1 cellular context compared by ENCODE assay signal in genomic region chr9:128322342-128323191, GRCh38.
TF ChIP-seq lines count a peak whose summit lies in the region.

Gene COQ4 (plus strand): TSS chr9:128322839. CDS start chr9:128322859, 20 bp downstream.
Gene TRUB2 (minus strand): TSS chr9:128322447. CDS start chr9:128322408, 39 bp downstream.

TF ChIP-seq in HEK293, 187 proteins besides CTCF, POLR2A, EP300 and RAD21 (continued from another document and continues in another):
- TF ChIP-seq ZNF76 (tag by site-specific recombination; IDR thresholded peaks at IDR 0.05; ENCODE audit: borderline replicate concordance, low read depth) (peak; percentile 77; the same call in 1 of the 2 replicates), ZBTB17 (tag by site-specific recombination; IDR thresholded peaks at IDR 0.05) (peak; percentile 95), ZNF580 (tag by site-specific recombination; IDR thresholded peaks at IDR 0.05) (peak; percentile 73; the same call in 1 of the 2 replicates), TSHZ1 (tag by site-specific recombination; IDR thresholded peaks at IDR 0.05; ENCODE audit: borderline replicate concordance) (0 out of 2 replicates have a peak, but pooled peaks have one; percentile 6), KLF16 (tag by site-specific recombination; IDR thresholded peaks at IDR 0.05) (peak; percentile 95), ZBTB8A (tag by site-specific recombination; IDR thresholded peaks at IDR 0.05) (peak; percentile 93), ZNF341 (tag by site-specific recombination; IDR thresholded peaks at IDR 0.05; ENCODE audit: low read depth) (peak; percentile 41; the same call in 1 of the 2 replicates), KLF8 (tag by site-specific recombination; IDR thresholded peaks at IDR 0.05) (peak; percentile 91), ZNF394 (tag by site-specific recombination; IDR thresholded peaks at IDR 0.05; ENCODE audit: borderline replicate concordance) (peak; percentile 75; the same call in 1 of the 2 replicates), ZNF501 (tag by site-specific recombination; IDR thresholded peaks at IDR 0.05) (peak; percentile 98), ZSCAN23 (tag by site-specific recombination; IDR thresholded peaks at IDR 0.05) (peak; percentile 73; the same call in 1 of the 2 replicates), ZNF2 (tag by site-specific recombination; IDR thresholded peaks at IDR 0.05) (peak; percentile 98), ZBTB44 (tag by site-specific recombination; IDR thresholded peaks at IDR 0.05) (no peak), HOXC10 (CRISPR knock-in tag; IDR thresholded peaks at IDR 0.05) (0 out of 2 replicates have a peak, but pooled peaks have one; percentile 62), PRDM1 (tag by site-specific recombination; IDR thresholded peaks at IDR 0.05) (peak; percentile 31; the same call in 1 of the 2 replicates), ZBTB48 (tag by site-specific recombination; IDR thresholded peaks at IDR 0.05) (0 out of 2 replicates have a peak, but pooled peaks have one; percentile 26), ZNF660 (tag by site-specific recombination; IDR thresholded peaks at IDR 0.05) (peak; percentile 91), GLIS1 (tag by site-specific recombination; IDR thresholded peaks at IDR 0.05) (no peak), RBAK (tag by site-specific recombination; IDR thresholded peaks at IDR 0.05) (no peak), ZNF266 (tag by site-specific recombination; IDR thresholded peaks at IDR 0.05; ENCODE audit: low read depth) (no peak), YY1 (tag by site-specific recombination; IDR thresholded peaks at IDR 0.05) (peak; percentile 96), ZIC2 (tag by site-specific recombination; IDR thresholded peaks at IDR 0.05) (no peak; the same call in 1 of the 2 replicates), ZNF558 (tag by site-specific recombination; IDR thresholded peaks at IDR 0.05) (peak; percentile 55; the same call in 1 of the 2 replicates), ZNF274 (IDR thresholded peaks at IDR 0.05; ENCODE audit: low read length) (no peak), ZNF274 (tag by site-specific recombination; IDR thresholded peaks at IDR 0.05; ENCODE audit: borderline replicate concordance) (no peak), ZXDB (tag by site-specific recombination; IDR thresholded peaks at IDR 0.05) (peak; percentile 100), ZNF184 (tag by site-specific recombination; IDR thresholded peaks at IDR 0.05) (no peak), ZBTB10 (tag by site-specific recombination; IDR thresholded peaks at IDR 0.05) (peak; percentile 66; the same call in 1 of the 2 replicates), EGR2 (tag by site-specific recombination; IDR thresholded peaks at IDR 0.05; ENCODE audit: low read depth) (peak; percentile 22; the same call in 1 of the 2 replicates)
- TF ChIP-seq, protein P1, sequence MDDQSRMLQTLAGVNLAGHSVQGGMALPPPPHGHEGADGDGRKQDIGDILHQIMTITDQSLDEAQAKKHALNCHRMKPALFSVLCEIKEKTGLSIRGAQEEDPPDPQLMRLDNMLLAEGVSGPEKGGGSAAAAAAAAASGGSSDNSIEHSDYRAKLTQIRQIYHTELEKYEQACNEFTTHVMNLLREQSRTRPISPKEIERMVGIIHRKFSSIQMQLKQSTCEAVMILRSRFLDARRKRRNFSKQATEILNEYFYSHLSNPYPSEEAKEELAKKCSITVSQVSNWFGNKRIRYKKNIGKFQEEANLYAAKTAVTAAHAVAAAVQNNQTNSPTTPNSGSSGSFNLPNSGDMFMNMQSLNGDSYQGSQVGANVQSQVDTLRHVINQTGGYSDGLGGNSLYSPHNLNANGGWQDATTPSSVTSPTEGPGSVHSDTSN (CRISPR knock-in tag; IDR thresholded peaks at IDR 0.05): peak; percentile 71
- TF ChIP-seq, protein P2, sequence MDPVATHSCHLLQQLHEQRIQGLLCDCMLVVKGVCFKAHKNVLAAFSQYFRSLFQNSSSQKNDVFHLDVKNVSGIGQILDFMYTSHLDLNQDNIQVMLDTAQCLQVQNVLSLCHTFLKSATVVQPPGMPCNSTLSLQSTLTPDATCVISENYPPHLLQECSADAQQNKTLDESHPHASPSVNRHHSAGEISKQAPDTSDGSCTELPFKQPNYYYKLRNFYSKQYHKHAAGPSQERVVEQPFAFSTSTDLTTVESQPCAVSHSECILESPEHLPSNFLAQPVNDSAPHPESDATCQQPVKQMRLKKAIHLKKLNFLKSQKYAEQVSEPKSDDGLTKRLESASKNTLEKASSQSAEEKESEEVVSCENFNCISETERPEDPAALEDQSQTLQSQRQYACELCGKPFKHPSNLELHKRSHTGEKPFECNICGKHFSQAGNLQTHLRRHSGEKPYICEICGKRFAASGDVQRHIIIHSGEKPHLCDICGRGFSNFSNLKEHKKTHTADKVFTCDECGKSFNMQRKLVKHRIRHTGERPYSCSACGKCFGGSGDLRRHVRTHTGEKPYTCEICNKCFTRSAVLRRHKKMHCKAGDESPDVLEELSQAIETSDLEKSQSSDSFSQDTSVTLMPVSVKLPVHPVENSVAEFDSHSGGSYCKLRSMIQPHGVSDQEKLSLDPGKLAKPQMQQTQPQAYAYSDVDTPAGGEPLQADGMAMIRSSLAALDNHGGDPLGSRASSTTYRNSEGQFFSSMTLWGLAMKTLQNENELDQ (tag by site-specific recombination; IDR thresholded peaks at IDR 0.05; ENCODE audit: low read depth): no peak
- TF ChIP-seq, protein P3, sequence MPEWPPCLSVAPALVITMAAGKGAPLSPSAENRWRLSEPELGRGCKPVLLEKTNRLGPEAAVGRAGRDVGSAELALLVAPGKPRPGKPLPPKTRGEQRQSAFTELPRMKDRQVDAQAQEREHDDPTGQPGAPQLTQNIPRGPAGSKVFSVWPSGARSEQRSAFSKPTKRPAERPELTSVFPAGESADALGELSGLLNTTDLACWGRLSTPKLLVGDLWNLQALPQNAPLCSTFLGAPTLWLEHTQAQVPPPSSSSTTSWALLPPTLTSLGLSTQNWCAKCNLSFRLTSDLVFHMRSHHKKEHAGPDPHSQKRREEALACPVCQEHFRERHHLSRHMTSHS (tag by site-specific recombination; IDR thresholded peaks at IDR 0.05): no peak
- TF ChIP-seq, protein P4, sequence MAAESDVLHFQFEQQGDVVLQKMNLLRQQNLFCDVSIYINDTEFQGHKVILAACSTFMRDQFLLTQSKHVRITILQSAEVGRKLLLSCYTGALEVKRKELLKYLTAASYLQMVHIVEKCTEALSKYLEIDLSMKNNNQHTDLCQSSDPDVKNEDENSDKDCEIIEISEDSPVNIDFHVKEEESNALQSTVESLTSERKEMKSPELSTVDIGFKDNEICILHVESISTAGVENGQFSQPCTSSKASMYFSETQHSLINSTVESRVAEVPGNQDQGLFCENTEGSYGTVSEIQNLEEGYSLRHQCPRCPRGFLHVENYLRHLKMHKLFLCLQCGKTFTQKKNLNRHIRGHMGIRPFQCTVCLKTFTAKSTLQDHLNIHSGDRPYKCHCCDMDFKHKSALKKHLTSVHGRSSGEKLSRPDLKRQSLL (tag by site-specific recombination; IDR thresholded peaks at IDR 0.05): peak; percentile 39; the same call in 1 of the 2 replicates
- TF ChIP-seq, protein P5, sequence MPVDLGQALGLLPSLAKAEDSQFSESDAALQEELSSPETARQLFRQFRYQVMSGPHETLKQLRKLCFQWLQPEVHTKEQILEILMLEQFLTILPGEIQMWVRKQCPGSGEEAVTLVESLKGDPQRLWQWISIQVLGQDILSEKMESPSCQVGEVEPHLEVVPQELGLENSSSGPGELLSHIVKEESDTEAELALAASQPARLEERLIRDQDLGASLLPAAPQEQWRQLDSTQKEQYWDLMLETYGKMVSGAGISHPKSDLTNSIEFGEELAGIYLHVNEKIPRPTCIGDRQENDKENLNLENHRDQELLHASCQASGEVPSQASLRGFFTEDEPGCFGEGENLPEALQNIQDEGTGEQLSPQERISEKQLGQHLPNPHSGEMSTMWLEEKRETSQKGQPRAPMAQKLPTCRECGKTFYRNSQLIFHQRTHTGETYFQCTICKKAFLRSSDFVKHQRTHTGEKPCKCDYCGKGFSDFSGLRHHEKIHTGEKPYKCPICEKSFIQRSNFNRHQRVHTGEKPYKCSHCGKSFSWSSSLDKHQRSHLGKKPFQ (tag by site-specific recombination; IDR thresholded peaks at IDR 0.05): peak; percentile 25; the same call in 1 of the 2 replicates
- TF ChIP-seq, protein P6, sequence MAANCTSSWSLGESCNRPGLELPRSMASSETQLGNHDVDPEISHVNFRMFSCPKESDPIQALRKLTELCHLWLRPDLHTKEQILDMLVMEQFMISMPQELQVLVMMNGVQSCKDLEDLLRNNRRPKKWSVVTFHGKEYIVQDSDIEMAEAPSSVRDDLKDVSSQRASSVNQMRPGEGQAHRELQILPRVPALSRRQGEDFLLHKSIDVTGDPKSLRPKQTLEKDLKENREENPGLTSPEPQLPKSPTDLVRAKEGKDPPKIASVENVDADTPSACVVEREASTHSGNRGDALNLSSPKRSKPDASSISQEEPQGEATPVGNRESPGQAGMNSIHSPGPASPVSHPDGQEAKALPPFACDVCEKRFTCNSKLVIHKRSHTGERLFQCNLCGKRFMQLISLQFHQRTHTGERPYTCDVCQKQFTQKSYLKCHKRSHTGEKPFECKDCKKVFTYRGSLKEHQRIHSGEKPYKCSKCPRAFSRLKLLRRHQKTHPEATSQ (tag by site-specific recombination; IDR thresholded peaks at IDR 0.05): no peak
- TF ChIP-seq, protein P7, sequence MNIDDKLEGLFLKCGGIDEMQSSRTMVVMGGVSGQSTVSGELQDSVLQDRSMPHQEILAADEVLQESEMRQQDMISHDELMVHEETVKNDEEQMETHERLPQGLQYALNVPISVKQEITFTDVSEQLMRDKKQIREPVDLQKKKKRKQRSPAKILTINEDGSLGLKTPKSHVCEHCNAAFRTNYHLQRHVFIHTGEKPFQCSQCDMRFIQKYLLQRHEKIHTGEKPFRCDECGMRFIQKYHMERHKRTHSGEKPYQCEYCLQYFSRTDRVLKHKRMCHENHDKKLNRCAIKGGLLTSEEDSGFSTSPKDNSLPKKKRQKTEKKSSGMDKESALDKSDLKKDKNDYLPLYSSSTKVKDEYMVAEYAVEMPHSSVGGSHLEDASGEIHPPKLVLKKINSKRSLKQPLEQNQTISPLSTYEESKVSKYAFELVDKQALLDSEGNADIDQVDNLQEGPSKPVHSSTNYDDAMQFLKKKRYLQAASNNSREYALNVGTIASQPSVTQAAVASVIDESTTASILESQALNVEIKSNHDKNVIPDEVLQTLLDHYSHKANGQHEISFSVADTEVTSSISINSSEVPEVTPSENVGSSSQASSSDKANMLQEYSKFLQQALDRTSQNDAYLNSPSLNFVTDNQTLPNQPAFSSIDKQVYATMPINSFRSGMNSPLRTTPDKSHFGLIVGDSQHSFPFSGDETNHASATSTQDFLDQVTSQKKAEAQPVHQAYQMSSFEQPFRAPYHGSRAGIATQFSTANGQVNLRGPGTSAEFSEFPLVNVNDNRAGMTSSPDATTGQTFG (tag by site-specific recombination; IDR thresholded peaks at IDR 0.05; ENCODE audit: borderline replicate concordance): peak; percentile 80; the same call in 1 of the 2 replicates
